ENCODE assay signal across 1 cellular context in genomic region chr14:25034803-25035681, GRCh38.
TF ChIP-seq lines count a peak whose summit lies in the region.

No MANE protein-coding gene starts in this region.

TF ChIP-seq in HepG2, 621 proteins besides CTCF, POLR2A, EP300 and RAD21 (continued from another document and continues in another):
- peak; percentile 37; the same call in 1 of the 2 replicates for TF ChIP-seq NR2C2 (CRISPR knock-in tag; IDR thresholded peaks at IDR 0.05; ENCODE audit: borderline replicate concordance)
- TF ChIP-seq KAT8 (CRISPR knock-in tag; IDR thresholded peaks at IDR 0.05): peak; percentile 53; the same call in 1 of the 2 replicates
- peak in 1 of 2 experiments; percentile 65; a peak in 2 of 4 replicates for TF ChIP-seq KLF16 (CRISPR knock-in tag; IDR thresholded peaks at IDR 0.05)
- TF ChIP-seq SP4 (CRISPR knock-in tag; IDR thresholded peaks at IDR 0.05): peak; percentile 69; the same call in 1 of the 2 replicates
- no peak for TF ChIP-seq ZNF513 (CRISPR knock-in tag; conservative IDR thresholded peaks at IDR 0.05)
- no peak for TF ChIP-seq BCLAF1 (IDR thresholded peaks at IDR 0.05)
- no peak; the same call in 1 of the 2 replicates for TF ChIP-seq SKIL (CRISPR knock-in tag; IDR thresholded peaks at IDR 0.05; ENCODE audit: borderline replicate concordance)
- TF ChIP-seq SP140L (CRISPR knock-in tag; IDR thresholded peaks at IDR 0.05; ENCODE audit: borderline replicate concordance): no peak
- no peak for TF ChIP-seq ZNF446 (CRISPR knock-in tag; IDR thresholded peaks at IDR 0.05)
- TF ChIP-seq CHD4 (IDR thresholded peaks at IDR 0.05; ENCODE audit: borderline replicate concordance, low read length): peak; percentile 91; the same call in 1 of the 2 replicates
- TF ChIP-seq SOX5 (CRISPR knock-in tag; IDR thresholded peaks at IDR 0.05; ENCODE audit: borderline replicate concordance): peak; percentile 99
- no peak for TF ChIP-seq ZNF615 (CRISPR knock-in tag; IDR thresholded peaks at IDR 0.05; ENCODE audit: borderline replicate concordance)
- no peak for TF ChIP-seq ZNF562 (CRISPR knock-in tag; IDR thresholded peaks at IDR 0.05; ENCODE audit: borderline replicate concordance)
- TF ChIP-seq ZNF260 (CRISPR knock-in tag; IDR thresholded peaks at IDR 0.05; ENCODE audit: borderline replicate concordance, low read depth): no peak
- no peak for TF ChIP-seq CHD2 (IDR thresholded peaks at IDR 0.05; ENCODE audit: low read depth, low read length)
- TF ChIP-seq CENPBD1 (CRISPR knock-in tag; IDR thresholded peaks at IDR 0.05; ENCODE audit: borderline replicate concordance, low read depth): no peak
- no peak for TF ChIP-seq GLMP (CRISPR knock-in tag; IDR thresholded peaks at IDR 0.05; ENCODE audit: borderline replicate concordance)
- TF ChIP-seq ZBTB33 (CRISPR knock-in tag; IDR thresholded peaks at IDR 0.05): no peak
- TF ChIP-seq ZNF841 (CRISPR knock-in tag; IDR thresholded peaks at IDR 0.05; ENCODE audit: borderline replicate concordance): no peak
- TF ChIP-seq JDP2 (CRISPR knock-in tag; IDR thresholded peaks at IDR 0.05; ENCODE audit: borderline replicate concordance): no peak
- TF ChIP-seq ZNF772 (CRISPR knock-in tag; IDR thresholded peaks at IDR 0.05): peak; percentile 84
- TF ChIP-seq ZNF710 (CRISPR knock-in tag; IDR thresholded peaks at IDR 0.05; ENCODE audit: borderline replicate concordance): peak; percentile 42; the same call in 1 of the 2 replicates
- peak; percentile 43; the same call in 1 of the 2 replicates for TF ChIP-seq CSRNP1 (CRISPR knock-in tag; IDR thresholded peaks at IDR 0.05)
- TF ChIP-seq ZNF674 (CRISPR knock-in tag; IDR thresholded peaks at IDR 0.05; ENCODE audit: low read depth): 0 out of 2 replicates have a peak, but pooled peaks have one; percentile 49
- peak; percentile 64; the same call in 1 of the 2 replicates for TF ChIP-seq ZNF124 (CRISPR knock-in tag; IDR thresholded peaks at IDR 0.05)
- TF ChIP-seq FIP1L1 (IDR thresholded peaks at IDR 0.05; ENCODE audit: borderline replicate concordance, insufficient read depth, low read depth, low read length): no peak
- no peak for TF ChIP-seq ZBTB49 (CRISPR knock-in tag; IDR thresholded peaks at IDR 0.05; ENCODE audit: borderline replicate concordance)
- TF ChIP-seq ZNF776 (CRISPR knock-in tag; IDR thresholded peaks at IDR 0.05): no peak
- TF ChIP-seq FOXC1 (CRISPR knock-in tag; IDR thresholded peaks at IDR 0.05; ENCODE audit: borderline replicate concordance): peak; percentile 76; the same call in 1 of the 2 replicates
- no peak for TF ChIP-seq MTERF4 (CRISPR knock-in tag; IDR thresholded peaks at IDR 0.05)
- 0 out of 2 replicates have a peak, but pooled peaks have one; percentile 27 for TF ChIP-seq ZNF574 (CRISPR knock-in tag; IDR thresholded peaks at IDR 0.05)
- no peak for TF ChIP-seq ZKSCAN5 (CRISPR knock-in tag; IDR thresholded peaks at IDR 0.05)
- TF ChIP-seq NR3C1 (CRISPR knock-in tag; IDR thresholded peaks at IDR 0.05): no peak
- TF ChIP-seq IRX3 (CRISPR knock-in tag; IDR thresholded peaks at IDR 0.05; ENCODE audit: borderline replicate concordance, low read depth): no peak
- TF ChIP-seq PCBP1 (IDR thresholded peaks at IDR 0.05; ENCODE audit: borderline replicate concordance, low read depth, low read length): no peak
